ENCODE assay signal across 1 cellular context in the genomic region with DNA sequence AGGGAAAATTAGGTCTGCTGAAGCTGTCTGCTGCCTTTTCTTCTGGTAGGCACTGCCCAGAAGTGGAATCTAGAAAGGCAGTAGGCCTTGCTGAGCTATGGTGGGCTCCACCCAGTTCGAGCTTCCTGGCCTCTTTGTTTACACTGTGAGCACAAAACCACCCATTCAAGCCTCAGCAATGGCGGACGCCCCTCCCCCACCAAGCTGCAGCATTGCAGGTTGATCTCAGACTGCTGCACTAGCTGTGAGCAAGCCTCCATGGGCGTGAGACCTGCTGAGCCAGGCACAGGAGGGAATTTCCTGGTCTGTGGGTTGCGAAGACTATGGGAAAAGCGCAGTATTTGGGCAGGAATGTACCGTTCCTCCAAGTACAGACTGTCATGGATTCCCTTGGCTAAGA.
TF ChIP-seq lines count a peak whose summit lies in the region.

No MANE protein-coding gene starts in this region.

TF ChIP-seq in HepG2, 621 proteins besides CTCF, POLR2A, EP300 and RAD21 (continued from another document):
- TF ChIP-seq MXD3 (CRISPR knock-in tag; IDR thresholded peaks at IDR 0.05) = no peak
- TF ChIP-seq, protein P1, sequence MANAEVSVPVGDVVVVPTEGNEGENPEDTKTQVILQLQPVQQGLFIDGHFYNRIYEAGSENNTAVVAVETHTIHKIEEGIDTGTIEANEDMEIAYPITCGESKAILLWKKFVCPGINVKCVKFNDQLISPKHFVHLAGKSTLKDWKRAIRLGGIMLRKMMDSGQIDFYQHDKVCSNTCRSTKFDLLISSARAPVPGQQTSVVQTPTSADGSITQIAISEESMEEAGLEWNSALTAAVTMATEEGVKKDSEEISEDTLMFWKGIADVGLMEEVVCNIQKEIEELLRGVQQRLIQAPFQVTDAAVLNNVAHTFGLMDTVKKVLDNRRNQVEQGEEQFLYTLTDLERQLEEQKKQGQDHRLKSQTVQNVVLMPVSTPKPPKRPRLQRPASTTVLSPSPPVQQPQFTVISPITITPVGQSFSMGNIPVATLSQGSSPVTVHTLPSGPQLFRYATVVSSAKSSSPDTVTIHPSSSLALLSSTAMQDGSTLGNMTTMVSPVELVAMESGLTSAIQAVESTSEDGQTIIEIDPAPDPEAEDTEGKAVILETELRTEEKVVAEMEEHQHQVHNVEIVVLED (CRISPR knock-in tag; IDR thresholded peaks at IDR 0.05; ENCODE audit: borderline replicate concordance) = no peak
- 0 out of 2 replicates have a peak, but pooled peaks have one; percentile 57 for TF ChIP-seq ZMAT3 (CRISPR knock-in tag; conservative IDR thresholded peaks at IDR 0.05)
- TF ChIP-seq RCOR2 (CRISPR knock-in tag; IDR thresholded peaks at IDR 0.05) = 0 out of 2 replicates have a peak, but pooled peaks have one; percentile 38
- no peak for TF ChIP-seq TEAD2 (CRISPR knock-in tag; IDR thresholded peaks at IDR 0.05)
- 0 out of 2 replicates have a peak, but pooled peaks have one; percentile 36 for TF ChIP-seq GABPB1 (CRISPR knock-in tag; IDR thresholded peaks at IDR 0.05)
- peak; percentile 55 for TF ChIP-seq THAP11 (CRISPR knock-in tag; IDR thresholded peaks at IDR 0.05)
- TF ChIP-seq RARA (CRISPR knock-in tag; IDR thresholded peaks at IDR 0.05) = 0 out of 2 replicates have a peak, but pooled peaks have one; percentile 34
- TF ChIP-seq MAFF (IDR thresholded peaks at IDR 0.05; ENCODE audit: low read depth, low read length) = no peak
- TF ChIP-seq HOMEZ (CRISPR knock-in tag; IDR thresholded peaks at IDR 0.05; ENCODE audit: low read depth) = peak; percentile 79
- TF ChIP-seq ZNF451 (CRISPR knock-in tag; IDR thresholded peaks at IDR 0.05) = no peak
- no peak for TF ChIP-seq KMT2A (CRISPR knock-in tag; IDR thresholded peaks at IDR 0.05)
- TF ChIP-seq ETV5 (CRISPR knock-in tag; IDR thresholded peaks at IDR 0.05; ENCODE audit: borderline replicate concordance) = peak; percentile 57; the same call in 1 of the 2 replicates
- peak; percentile 53; the same call in 1 of the 2 replicates for TF ChIP-seq MED1 (CRISPR knock-in tag; IDR thresholded peaks at IDR 0.05)
- 0 out of 2 replicates have a peak, but pooled peaks have one; percentile 41 for TF ChIP-seq CHD2 (IDR thresholded peaks at IDR 0.05; ENCODE audit: low read depth, low read length)
- TF ChIP-seq, protein P2, sequence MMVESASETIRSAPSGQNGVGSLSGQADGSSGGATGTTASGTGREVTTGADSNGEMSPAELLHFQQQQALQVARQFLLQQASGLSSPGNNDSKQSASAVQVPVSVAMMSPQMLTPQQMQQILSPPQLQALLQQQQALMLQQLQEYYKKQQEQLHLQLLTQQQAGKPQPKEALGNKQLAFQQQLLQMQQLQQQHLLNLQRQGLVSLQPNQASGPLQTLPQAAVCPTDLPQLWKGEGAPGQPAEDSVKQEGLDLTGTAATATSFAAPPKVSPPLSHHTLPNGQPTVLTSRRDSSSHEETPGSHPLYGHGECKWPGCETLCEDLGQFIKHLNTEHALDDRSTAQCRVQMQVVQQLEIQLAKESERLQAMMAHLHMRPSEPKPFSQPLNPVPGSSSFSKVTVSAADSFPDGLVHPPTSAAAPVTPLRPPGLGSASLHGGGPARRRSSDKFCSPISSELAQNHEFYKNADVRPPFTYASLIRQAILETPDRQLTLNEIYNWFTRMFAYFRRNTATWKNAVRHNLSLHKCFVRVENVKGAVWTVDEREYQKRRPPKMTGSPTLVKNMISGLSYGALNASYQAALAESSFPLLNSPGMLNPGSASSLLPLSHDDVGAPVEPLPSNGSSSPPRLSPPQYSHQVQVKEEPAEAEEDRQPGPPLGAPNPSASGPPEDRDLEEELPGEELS (CRISPR knock-in tag; IDR thresholded peaks at IDR 0.05) = peak; percentile 75
